Comparison of ENCODE assay signal across 1 cellular context in genomic region chr21:46298083-46298412, GRCh38.
TF ChIP-seq lines count a peak whose summit lies in the region.

No MANE protein-coding gene starts in this region.

TF ChIP-seq in IMR-90, 13 proteins besides CTCF, POLR2A, EP300 and RAD21:
- TF ChIP-seq USF2 (IDR thresholded peaks at IDR 0.05; ENCODE audit: low read depth, low read length) (no peak), NFE2L2 (IDR thresholded peaks at IDR 0.05; ENCODE audit: low read depth, low read length) (no peak), SMC3 (IDR thresholded peaks at IDR 0.05; ENCODE audit: low read depth, low read length) (no peak), CHD1 (IDR thresholded peaks at IDR 0.05; ENCODE audit: low read depth, low read length) (no peak), FOS (IDR thresholded peaks at IDR 0.05; ENCODE audit: low read depth, low read length) (no peak), MAFK (IDR thresholded peaks at IDR 0.05; ENCODE audit: low read depth, low read length) (no peak), MXI1 (IDR thresholded peaks at IDR 0.05; ENCODE audit: borderline replicate concordance, low read depth, low read length) (no peak), BHLHE40 (IDR thresholded peaks at IDR 0.05; ENCODE audit: low read depth, low read length) (no peak), RCOR1 (IDR thresholded peaks at IDR 0.05; ENCODE audit: insufficient replicate concordance, low read length) (no peak), MAZ (IDR thresholded peaks at IDR 0.05; ENCODE audit: borderline replicate concordance, low read depth, low read length) (no peak), RFX5 (IDR thresholded peaks at IDR 0.05; ENCODE audit: low read depth, low read length) (no peak), ELK1 (IDR thresholded peaks at IDR 0.05; ENCODE audit: borderline replicate concordance, low read depth, low read length) (no peak), CEBPB (IDR thresholded peaks at IDR 0.05; ENCODE audit: low read depth, low read length) (no peak)
